ENCODE assay signal across 15 cellular contexts in genomic region chr10:44233561-44234470, GRCh38.
DNase-seq lines count a peak whose midpoint lies in the region; ATAC-seq, FAIRE-seq and TF ChIP-seq lines count a peak whose summit lies in the region.
"Had no signal": no experiment of that assay in that cellular context is flagged by ENCODE, and none has a peak within 500 bp of the region (broad histone marks: within the 10 kb centered on the region; RNA-seq: fewer than 3 reads in every experiment).

No MANE protein-coding gene starts in this region.

- H3K4me2 ChIP-seq in HepG2 (ENCODE audit: low read depth, low read length): no peak overlapping the region
- H3K4me2 ChIP-seq: A549 had no signal

- H4K20me1 ChIP-seq in HepG2 (ENCODE audit: insufficient read depth, low read length): no peaks in the 10 kb centered on the region

- H3K79me2 ChIP-seq in HepG2 (ENCODE audit: insufficient read depth, low read length): no peaks in the 10 kb centered on the region

- WGBS in HepG2 (ENCODE audit: low lambda C conversion rate): 95% methylated on average over 14 of the region's 23 CpGs
- WGBS in right lobe of liver (ENCODE audit: insufficient coverage, low coverage, low lambda C conversion rate, missing lambda C conversion rate): 65% methylated on average over 12 of the region's 23 CpGs
- 63 to 72% (median 67%) methylated on average over 23 of the region's 23 CpGs for WGBS in spleen, 5 donors

- in situ Hi-C loops in HepG2 (cut with HindIII; ENCODE audit: extremely low pct_ligation_motif_present, low pct_unique_long_range_greater_than_20kb): no loop called here

- CTCF ChIA-PET in HepG2 (lab: Yijun Ruan, JAX; ENCODE audit: low intra/inter-chr PET ratio, low total read pairs): no interaction called here

- H3K27me3 ChIP-seq in HepG2 (ENCODE audit: control insufficient read depth in 1 of 2, insufficient read depth in 2 of 2, low read length in 2 of 2) (no peaks in the 10 kb centered on the region), right lobe of liver (no peaks in the 10 kb centered on the region), left lung (peaks cover 0 to 5% of the 10 kb centered on the region in 2 donors), spleen (replicated peaks in 1 of 7) (peaks cover 0 to 8% (median 0%) of the 10 kb centered on the region in 7 donors)

- POLR2A ChIA-PET in HepG2 (lab: Yijun Ruan, JAX): interaction anchor here (3.3 kb wide), 1 partner anchor 12 kb away, joined by 32 read pairs; no protein-coding TSS in a partner anchor

- H3K4me3 ChIP-seq in HepG2 (replicated peaks in 1 of 3; ENCODE audit: insufficient read depth in 1 of 3, low read depth in 2 of 3, low read length in 3 of 3) (no peak overlapping the region), right lobe of liver (no peak overlapping the region), fibroblast of pulmonary artery (replicated peaks; ENCODE audit: low read depth, low read length) (no peak overlapping the region), left lung (no peak overlapping the region), spleen (no peak overlapping the region)
- H3K4me3 ChIP-seq: A549 had no signal

- DNase-seq in HepG2 (ENCODE audit: low spot score) (no peak), right lobe of liver (no peak), fibroblast of pulmonary artery (ENCODE audit: low read depth) (peak; percentile 14), left lung (peak; percentile 57 to 65), spleen (no peak), SW 1271 (lab: John Stamatoyannopoulos, UW) (no peak), MV-4-11 (lab: John Stamatoyannopoulos, UW) (no peak)
- DNase-seq: activated gamma-delta T cell; central memory CD4-positive, alpha-beta T cell; erythroblast; MM.1S; PC-3; T-helper 17 cell had no signal

- ATAC-seq in HepG2: no peak
- no peak for ATAC-seq in right lobe of liver
- peak; percentile 12 for ATAC-seq in left lung
- no peak for ATAC-seq in GM18867 (IDR thresholded peaks at IDR 0.05; ENCODE audit: unreplicated experiment)
- ATAC-seq: A549, PC-3, T-helper 17 cell had no signal

- H3K27ac ChIP-seq in HepG2 (ENCODE audit: extremely low read length, insufficient read depth, low read length) (no peak overlapping the region), right lobe of liver (no peak overlapping the region), left lung (no peak overlapping the region), spleen (no peak overlapping the region)
- H3K27ac ChIP-seq: A549 had no signal

- H3K36me3 ChIP-seq in HepG2 (replicated peaks in 1 of 2; ENCODE audit: control insufficient read depth in 1 of 2, insufficient read depth in 2 of 2, low read length in 2 of 2) (no peaks in the 10 kb centered on the region), right lobe of liver (no peaks in the 10 kb centered on the region), left lung (no peaks in the 10 kb centered on the region), spleen (no peaks in the 10 kb centered on the region)

- TF ChIP-seq CTCF in HepG2 (CRISPR knock-in tag; IDR thresholded peaks at IDR 0.05) (no peak), right lobe of liver (IDR thresholded peaks at IDR 0.05) (no peak), fibroblast of pulmonary artery (IDR thresholded peaks at IDR 0.05; ENCODE audit: low read length, missing control alignments) (no peak), left lung (IDR thresholded peaks at IDR 0.05) (no peak), spleen (IDR thresholded peaks at IDR 0.05 in 8 of 11, conservative IDR thresholded peaks at IDR 0.05 in 3 of 11) (no peak)

- peaks cover 68% of the 10 kb centered on the region for H3K4me1 ChIP-seq in HepG2 (ENCODE audit: insufficient read depth, low read length)
- peaks cover 0 to 21% (median 5%) of the 10 kb centered on the region in 4 donors for H3K4me1 ChIP-seq in right lobe of liver
- no peaks in the 10 kb centered on the region for H3K4me1 ChIP-seq in left lung
- no peaks in the 10 kb centered on the region for H3K4me1 ChIP-seq in spleen
- H3K4me1 ChIP-seq: A549 had no signal

- no peak for FAIRE-seq in HepG2 (lab: Jason Lieb, UNC)
- FAIRE-seq: A549 had no signal

- no peak overlapping the region for H2AFZ ChIP-seq in HepG2 (ENCODE audit: low read length)

- BruUV-seq in HepG2 (replicated peaks; lab: Mats Ljungman, UMichigan): no TSS peak

- TF ChIP-seq RAD21 in HepG2 (CRISPR knock-in tag; IDR thresholded peaks at IDR 0.05): no peak

- no peak for TF ChIP-seq POLR2A in HepG2 (IDR thresholded peaks at IDR 0.05; ENCODE audit: insufficient read depth in 1 of 2, low read depth in 2 of 2, low read length in 2 of 2)
- TF ChIP-seq POLR2A in right lobe of liver (IDR thresholded peaks at IDR 0.05): no peak
- no peak for TF ChIP-seq POLR2A in spleen (IDR thresholded peaks at IDR 0.05)

- H3K9me3 ChIP-seq in HepG2 (ENCODE audit: low read length): peaks cover 7% of the 10 kb centered on the region; the same call in 1 of the 2 replicates
- no peaks in the 10 kb centered on the region for H3K9me3 ChIP-seq in right lobe of liver
- H3K9me3 ChIP-seq in left lung: peaks cover 0 to 1% of the 10 kb centered on the region in 2 donors
- H3K9me3 ChIP-seq in spleen: no peaks in the 10 kb centered on the region
- H3K9me3 ChIP-seq: A549 had no signal

- intact Hi-C loops in HepG2 (cut with micrococcal nuclease; ENCODE audit: unreplicated experiment) (no loop called here), right lobe of liver (cut with DNase I) (no loop called here), left lung (cut with DNase I) (no loop called here), spleen (cut with DNase I; ENCODE audit: low total_unique reads) (no loop called here)

- TF ChIP-seq EP300 in HepG2 (IDR thresholded peaks at IDR 0.05; ENCODE audit: low read depth in 2 of 2, low read length in 2 of 2) (no peak), HepG2 (CRISPR knock-in tag; IDR thresholded peaks at IDR 0.05; ENCODE audit: borderline replicate concordance) (no peak)

- H3K9ac ChIP-seq in HepG2 (ENCODE audit: insufficient read depth, low read depth, low read length): no peak overlapping the region

TF ChIP-seq in HepG2, 621 proteins besides CTCF, POLR2A, EP300 and RAD21 (continues in another document):
- TF ChIP-seq ZHX2 (IDR thresholded peaks at IDR 0.05; ENCODE audit: low read depth) (no peak), ZHX2 (CRISPR knock-in tag; IDR thresholded peaks at IDR 0.05; ENCODE audit: borderline replicate concordance) (no peak), ZBTB34 (CRISPR knock-in tag; IDR thresholded peaks at IDR 0.05) (no peak), ZMAT3 (CRISPR knock-in tag; conservative IDR thresholded peaks at IDR 0.05) (0 out of 2 replicates have a peak, but pooled peaks have one; percentile 45), RARA (CRISPR knock-in tag; IDR thresholded peaks at IDR 0.05) (no peak), MZF1 (CRISPR knock-in tag; IDR thresholded peaks at IDR 0.05; ENCODE audit: borderline replicate concordance) (no peak), ZNF775 (CRISPR knock-in tag; IDR thresholded peaks at IDR 0.05; ENCODE audit: borderline replicate concordance) (no peak), CBFB (CRISPR knock-in tag; IDR thresholded peaks at IDR 0.05) (no peak)

Comparison
In these comparisons a context has a peak if more than half of its experiments do, and no peak if none do; other contexts are left out.
1. DNase-seq: peak in fibroblast of pulmonary artery (single experiment) and left lung (2 of 2); none in HepG2 (single experiment), right lobe of liver (0 of 3), spleen (single experiment), SW 1271 (0 of 2) and MV-4-11 (single experiment).